In genomic region chr16:52861614-52862022, GRCh38 we compare ENCODE assay signal across 8 cellular contexts.
DNase-seq lines count a peak whose midpoint lies in the region; ATAC-seq and TF ChIP-seq lines count a peak whose summit lies in the region.

No MANE protein-coding gene starts in this region.

- H3K79me2 ChIP-seq in trophoblast cell (ENCODE audit: control insufficient read depth, insufficient read depth, low read length, poor library complexity) = no peaks in the 10 kb centered on the region

- H2BK12ac ChIP-seq in trophoblast cell (ENCODE audit: low read length) = no peak overlapping the region

- H3K4ac ChIP-seq in trophoblast cell (ENCODE audit: low read depth, low read length) = no peak overlapping the region

- H3K23ac ChIP-seq in trophoblast cell (ENCODE audit: low read length) = no peak overlapping the region

- H3K4me3 ChIP-seq in HEK293 (ENCODE audit: low read depth, low read length) (no peak overlapping the region), epithelial cell of esophagus (ENCODE audit: low read length) (no peak overlapping the region), trophoblast cell (ENCODE audit: low read depth, low read length) (no peak overlapping the region), psoas muscle (no peak overlapping the region)
- no peak overlapping the region for H3K4me3 ChIP-seq in CD8-positive, alpha-beta memory T cell (ENCODE audit: low read length)

- POLR2A ChIA-PET in HEK293 (lab: Yijun Ruan, JAX) = no interaction called here
- POLR2A ChIA-PET in CD8-positive, alpha-beta memory T cell (lab: Charles Lee) = no interaction called here

- no peak overlapping the region for H3K18ac ChIP-seq in trophoblast cell (ENCODE audit: low read length)

- no peak overlapping the region for H3K27ac ChIP-seq in HEK293 (ENCODE audit: extremely low read depth, low read depth, low read length)
- H3K27ac ChIP-seq in trophoblast cell (ENCODE audit: low read depth, low read length) = no peak overlapping the region
- H3K27ac ChIP-seq in psoas muscle = no peak overlapping the region
- H3K27ac ChIP-seq in CD8-positive, alpha-beta memory T cell (ENCODE audit: low read depth, low read length) = no peak overlapping the region

- no CpG with 5 or more reads among the region's 7 CpGs for WGBS in trophoblast cell (ENCODE audit: extremely low coverage, insufficient coverage, insufficient read length)
- 8 to 14% (median 12%) methylated on average over 7 of the region's 7 CpGs for WGBS in psoas muscle, 3 donors

- H3K14ac ChIP-seq in trophoblast cell (ENCODE audit: low read length) = no peak overlapping the region

- ATAC-seq in psoas muscle (no peak), GM21717 (IDR thresholded peaks at IDR 0.05; ENCODE audit: unreplicated experiment) (no peak)

- H4K91ac ChIP-seq in trophoblast cell (ENCODE audit: low read depth, low read length) = no peak overlapping the region

- H3K36me3 ChIP-seq in HEK293 (ENCODE audit: control insufficient read depth in 2 of 2, insufficient read depth in 1 of 2, low read length in 2 of 2) = no peaks in the 10 kb centered on the region
- H3K36me3 ChIP-seq in trophoblast cell (ENCODE audit: control insufficient read depth in 1 of 2, insufficient read depth in 2 of 2, low read length in 2 of 2) = no peaks in the 10 kb centered on the region
- H3K36me3 ChIP-seq in psoas muscle (ENCODE audit: insufficient read depth in 1 of 2, low read depth in 1 of 2) = no peaks in the 10 kb centered on the region
- no peaks in the 10 kb centered on the region for H3K36me3 ChIP-seq in CD8-positive, alpha-beta memory T cell (ENCODE audit: insufficient read depth, low read length)

- H3K9ac ChIP-seq in trophoblast cell (ENCODE audit: low read length) = no peak overlapping the region

- peaks cover 0 to 4% (median 0%) of the 10 kb centered on the region in 5 donors for H3K9me3 Mint-ChIP-seq in CD8-positive, alpha-beta memory T cell

- H3K27ac Mint-ChIP-seq in CD8-positive, alpha-beta memory T cell = no peak overlapping the region

- DNase-seq in NCI-H524 (lab: John Stamatoyannopoulos, UW) = peak; percentile 78 to 86
- peak; percentile 27 for DNase-seq in epithelial cell of esophagus (ENCODE audit: low read depth)
- DNase-seq in trophoblast cell = peak; percentile 5 to 45
- DNase-seq in psoas muscle = no peak
- DNase-seq in activated T-cell treated with anti-CD3 and anti-CD28 coated beads for 4 hours = no peak
- no peak for DNase-seq in CD8-positive, alpha-beta memory T cell

- CTCF ChIA-PET in HEK293 (lab: Yijun Ruan, JAX) = interaction anchor here (0.5 to 3.5 kb wide), 19 partner anchors 16 to 1008 kb away, joined by 3 to 37 read pairs (median 3); no protein-coding TSS in a partner anchor
- CTCF ChIA-PET in CD8-positive, alpha-beta memory T cell (lab: Charles Lee) = no interaction called here

- H3K4me1 ChIP-seq in HEK293 (ENCODE audit: control insufficient read depth, insufficient read depth, low read length) = no peaks in the 10 kb centered on the region
- H3K4me1 ChIP-seq in trophoblast cell (ENCODE audit: control insufficient read depth in 1 of 2, insufficient read depth in 2 of 2, low read length in 2 of 2) = peaks cover 0 to 4% of the 10 kb centered on the region in 2 experiments
- H3K4me1 ChIP-seq in psoas muscle = no peaks in the 10 kb centered on the region
- H3K4me1 ChIP-seq in CD8-positive, alpha-beta memory T cell (ENCODE audit: insufficient read depth, low read length) = no peaks in the 10 kb centered on the region

- H2BK5ac ChIP-seq in trophoblast cell (ENCODE audit: low read depth, low read length, poor library complexity) = no peak overlapping the region

- H3K36me3 Mint-ChIP-seq in CD8-positive, alpha-beta memory T cell = no peaks in the 10 kb centered on the region

- peaks cover 2 to 5% of the 10 kb centered on the region in 2 donors for H3K27me3 Mint-ChIP-seq in CD8-positive, alpha-beta memory T cell

- H4K8ac ChIP-seq in trophoblast cell (ENCODE audit: low read depth, low read length) = no peak overlapping the region

- intact Hi-C loops in psoas muscle (cut with DNase I) = no loop called here

- H3K27me3 ChIP-seq in trophoblast cell (ENCODE audit: insufficient read depth, low read length) = no peaks in the 10 kb centered on the region
- H3K27me3 ChIP-seq in psoas muscle (ENCODE audit: insufficient read depth in 3 of 3, low read length in 2 of 3) = no peaks in the 10 kb centered on the region
- no peaks in the 10 kb centered on the region for H3K27me3 ChIP-seq in CD8-positive, alpha-beta memory T cell (ENCODE audit: insufficient read depth, low read length, poor library complexity, severe bottlenecking)

- H2BK120ac ChIP-seq in trophoblast cell (ENCODE audit: insufficient read depth, low read length, poor library complexity) = no peak overlapping the region

- no peak overlapping the region for H2AFZ ChIP-seq in trophoblast cell (ENCODE audit: insufficient read depth, low read length, poor library complexity)

- H3K4me3 Mint-ChIP-seq in CD8-positive, alpha-beta memory T cell = no peak overlapping the region

- no peak overlapping the region for H4K12ac ChIP-seq in trophoblast cell (ENCODE audit: low read depth, low read length)

- 0 out of 2 replicates have a peak, but pooled peaks have one; percentile 38 for TF ChIP-seq CTCF in HEK293 (tag by site-specific recombination; IDR thresholded peaks at IDR 0.05)
- peak; percentile 21 for TF ChIP-seq CTCF in epithelial cell of esophagus (IDR thresholded peaks at IDR 0.05; ENCODE audit: insufficient read depth, low read depth, low read length, missing control alignments)
- no peak for TF ChIP-seq CTCF in psoas muscle (IDR thresholded peaks at IDR 0.05)

- no peak overlapping the region for H3K4me2 ChIP-seq in trophoblast cell (ENCODE audit: low read length)

- H3K79me1 ChIP-seq in trophoblast cell (ENCODE audit: low read length) = no peaks in the 10 kb centered on the region

- no peak overlapping the region for H2AK5ac ChIP-seq in trophoblast cell (ENCODE audit: low read length)

- H3K4me1 Mint-ChIP-seq in CD8-positive, alpha-beta memory T cell = no peaks in the 10 kb centered on the region

- H3K9me3 ChIP-seq in HEK293 (ENCODE audit: control insufficient read depth, insufficient read depth, low read depth, low read length) (no peaks in the 10 kb centered on the region), trophoblast cell (ENCODE audit: insufficient read depth, low read depth, low read length) (no peaks in the 10 kb centered on the region), psoas muscle (no peaks in the 10 kb centered on the region)
- no peaks in the 10 kb centered on the region for H3K9me3 ChIP-seq in CD8-positive, alpha-beta memory T cell (ENCODE audit: low read length)

TF ChIP-seq in HEK293, 187 proteins besides CTCF, POLR2A, EP300 and RAD21:
- TF ChIP-seq BCL11B (tag by site-specific recombination; IDR thresholded peaks at IDR 0.05; ENCODE audit: low read depth) = no peak
- TF ChIP-seq, protein P1, sequence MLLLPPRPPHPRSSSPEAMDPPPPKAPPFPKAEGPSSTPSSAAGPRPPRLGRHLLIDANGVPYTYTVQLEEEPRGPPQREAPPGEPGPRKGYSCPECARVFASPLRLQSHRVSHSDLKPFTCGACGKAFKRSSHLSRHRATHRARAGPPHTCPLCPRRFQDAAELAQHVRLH (tag by site-specific recombination; IDR thresholded peaks at IDR 0.05) = no peak
- TF ChIP-seq GFI1B (tag by site-specific recombination; IDR thresholded peaks at IDR 0.05) = no peak
- TF ChIP-seq OVOL3 (tag by site-specific recombination; IDR thresholded peaks at IDR 0.05) = no peak
- TF ChIP-seq ZBTB7A (tag by site-specific recombination; IDR thresholded peaks at IDR 0.05; ENCODE audit: low read depth) = no peak
- no peak for TF ChIP-seq ZNF791 (tag by site-specific recombination; IDR thresholded peaks at IDR 0.05)
- no peak for TF ChIP-seq ZNF37A (tag by site-specific recombination; IDR thresholded peaks at IDR 0.05)
- TF ChIP-seq, protein P2, sequence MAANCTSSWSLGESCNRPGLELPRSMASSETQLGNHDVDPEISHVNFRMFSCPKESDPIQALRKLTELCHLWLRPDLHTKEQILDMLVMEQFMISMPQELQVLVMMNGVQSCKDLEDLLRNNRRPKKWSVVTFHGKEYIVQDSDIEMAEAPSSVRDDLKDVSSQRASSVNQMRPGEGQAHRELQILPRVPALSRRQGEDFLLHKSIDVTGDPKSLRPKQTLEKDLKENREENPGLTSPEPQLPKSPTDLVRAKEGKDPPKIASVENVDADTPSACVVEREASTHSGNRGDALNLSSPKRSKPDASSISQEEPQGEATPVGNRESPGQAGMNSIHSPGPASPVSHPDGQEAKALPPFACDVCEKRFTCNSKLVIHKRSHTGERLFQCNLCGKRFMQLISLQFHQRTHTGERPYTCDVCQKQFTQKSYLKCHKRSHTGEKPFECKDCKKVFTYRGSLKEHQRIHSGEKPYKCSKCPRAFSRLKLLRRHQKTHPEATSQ (tag by site-specific recombination; IDR thresholded peaks at IDR 0.05) = no peak
- no peak for TF ChIP-seq ZNF473 (tag by site-specific recombination; IDR thresholded peaks at IDR 0.05)
- TF ChIP-seq ZNF2 (tag by site-specific recombination; IDR thresholded peaks at IDR 0.05) = no peak
- TF ChIP-seq, protein P3, sequence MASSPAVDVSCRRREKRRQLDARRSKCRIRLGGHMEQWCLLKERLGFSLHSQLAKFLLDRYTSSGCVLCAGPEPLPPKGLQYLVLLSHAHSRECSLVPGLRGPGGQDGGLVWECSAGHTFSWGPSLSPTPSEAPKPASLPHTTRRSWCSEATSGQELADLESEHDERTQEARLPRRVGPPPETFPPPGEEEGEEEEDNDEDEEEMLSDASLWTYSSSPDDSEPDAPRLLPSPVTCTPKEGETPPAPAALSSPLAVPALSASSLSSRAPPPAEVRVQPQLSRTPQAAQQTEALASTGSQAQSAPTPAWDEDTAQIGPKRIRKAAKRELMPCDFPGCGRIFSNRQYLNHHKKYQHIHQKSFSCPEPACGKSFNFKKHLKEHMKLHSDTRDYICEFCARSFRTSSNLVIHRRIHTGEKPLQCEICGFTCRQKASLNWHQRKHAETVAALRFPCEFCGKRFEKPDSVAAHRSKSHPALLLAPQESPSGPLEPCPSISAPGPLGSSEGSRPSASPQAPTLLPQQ (tag by site-specific recombination; IDR thresholded peaks at IDR 0.05) = no peak; the same call in 1 of the 2 replicates
- TF ChIP-seq KLF10 (tag by site-specific recombination; IDR thresholded peaks at IDR 0.05) = no peak
- TF ChIP-seq ZNF514 (tag by site-specific recombination; IDR thresholded peaks at IDR 0.05) = no peak

Comparison
In these comparisons a context has a peak if more than half of its experiments do, and no peak if none do; other contexts are left out.
1. DNase-seq: peak in NCI-H524 (2 of 2), epithelial cell of esophagus (single experiment) and trophoblast cell (2 of 2); none in psoas muscle (0 of 2), activated T-cell treated with anti-CD3 and anti-CD28 coated beads for 4 hours (single experiment) and CD8-positive, alpha-beta memory T cell (0 of 5).